In the genomic region with DNA sequence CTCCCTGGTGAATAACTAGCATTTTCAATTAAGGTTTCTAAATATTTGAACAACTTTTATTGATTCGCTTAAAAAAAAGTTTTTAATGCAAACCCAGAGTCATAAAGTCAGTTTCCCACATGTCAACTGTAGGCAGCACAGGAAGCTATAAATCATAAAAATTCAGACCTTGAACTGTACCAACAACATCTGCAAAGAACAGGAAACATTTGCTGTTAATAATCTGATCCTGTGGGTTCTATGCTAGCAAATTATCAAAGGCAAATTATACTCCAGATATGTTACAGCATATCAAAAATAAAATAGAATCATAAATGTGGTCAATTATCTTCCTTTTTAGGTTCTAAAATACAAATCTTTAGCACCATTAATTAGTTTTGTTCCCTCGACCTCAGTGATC, we compare ENCODE assay signal across 1 cellular context.
TF ChIP-seq lines count a peak whose summit lies in the region.

No MANE protein-coding gene starts in this region.

TF ChIP-seq in HepG2, 621 proteins besides CTCF, POLR2A, EP300 and RAD21:
- no peak for TF ChIP-seq ZSCAN12 (CRISPR knock-in tag; IDR thresholded peaks at IDR 0.05)
- TF ChIP-seq TP53 (CRISPR knock-in tag; conservative IDR thresholded peaks at IDR 0.05) = no peak
- no peak for TF ChIP-seq RBM39 (IDR thresholded peaks at IDR 0.05; ENCODE audit: low read depth, low read length, poor library complexity, severe bottlenecking)
